ENCODE assay signal across 1 cellular context in genomic region chr20:35292504-35293285, GRCh38.
TF ChIP-seq lines count a peak whose summit lies in the region.

No MANE protein-coding gene starts in this region.

TF ChIP-seq in H1, 55 proteins besides CTCF, POLR2A, EP300 and RAD21:
- TF ChIP-seq CHD7 (IDR thresholded peaks at IDR 0.05; ENCODE audit: insufficient replicate concordance, low read length) (no peak), USF2 (IDR thresholded peaks at IDR 0.05; ENCODE audit: low read length) (no peak), SAP30 (IDR thresholded peaks at IDR 0.05; ENCODE audit: insufficient read depth, insufficient replicate concordance, low read length) (no peak), ASH2L (IDR thresholded peaks at IDR 0.05; ENCODE audit: low read length) (no peak), PHF8 (conservative IDR thresholded peaks at IDR 0.05; ENCODE audit: low read depth, low read length) (no peak), YY1 (IDR thresholded peaks at IDR 0.05; ENCODE audit: low read depth, low read length) (no peak), CREB1 (IDR thresholded peaks at IDR 0.05) (no peak), JUN (IDR thresholded peaks at IDR 0.05; ENCODE audit: low read depth, low read length) (no peak), FOSL1 (IDR thresholded peaks at IDR 0.05; ENCODE audit: insufficient read depth, low read depth, low read length) (no peak), TEAD4 (IDR thresholded peaks at IDR 0.05; ENCODE audit: low read depth, low read length) (no peak), KDM1A (IDR thresholded peaks at IDR 0.05; ENCODE audit: borderline replicate concordance, low read length) (no peak), SP2 (IDR thresholded peaks at IDR 0.05; ENCODE audit: low read length) (no peak), SP4 (IDR thresholded peaks at IDR 0.05; ENCODE audit: low read length) (no peak)
